ENCODE assay signal across 17 cellular contexts in genomic region chr3:188316723-188317070, GRCh38.
DNase-seq lines count a peak whose midpoint lies in the region; ATAC-seq and TF ChIP-seq lines count a peak whose summit lies in the region.
"Had no signal": no experiment of that assay in that cellular context is flagged by ENCODE, and none has a peak within 500 bp of the region (broad histone marks: within the 10 kb centered on the region; RNA-seq: fewer than 3 reads in every experiment).

No MANE protein-coding gene starts in this region.

- H3K4me3 ChIP-seq in gastrocnemius medialis = no peak overlapping the region
- H3K4me3 ChIP-seq: hepatocyte, K562 had no signal

- no peaks in the 10 kb centered on the region for H3K36me3 ChIP-seq in gastrocnemius medialis

- H3K9me3 Mint-ChIP-seq in activated CD4-positive, alpha-beta T cell treated with anti-CD3 and anti-CD28 coated beads for 36 hours (ENCODE audit: low read depth) = peaks cover 2% of the 10 kb centered on the region
- no peaks in the 10 kb centered on the region for H3K9me3 Mint-ChIP-seq in activated B cell treated with CpG ODN at 0.5 μM for 24 hours
- H3K9me3 Mint-ChIP-seq: T-helper 1 cell treated with Interleukin-12 subunit alpha and Interleukin-12 subunit beta and Interleukin-4 antibody, amounts not matched to agents 30 μg/mL and 1 μg/mL, for 36 hours had no signal

- peak overlapping the region; percentile 40 to 56 (median 54) for H3K27ac ChIP-seq in gastrocnemius medialis
- H3K27ac ChIP-seq: 22Rv1, hepatocyte had no signal

- TF ChIP-seq POLR2A in gastrocnemius medialis (IDR thresholded peaks at IDR 0.05) = no peak

- peaks cover 3% of the 10 kb centered on the region for H3K27me3 Mint-ChIP-seq in activated CD4-positive, alpha-beta T cell treated with anti-CD3 and anti-CD28 coated beads for 36 hours
- no peaks in the 10 kb centered on the region for H3K27me3 Mint-ChIP-seq in activated B cell treated with CpG ODN at 0.5 μM for 24 hours
- H3K27me3 Mint-ChIP-seq: activated naive CD4-positive, alpha-beta T cell treated with anti-CD3 and anti-CD28 coated beads, Interleukin-2, amount 10 ng/mL, durations not matched to agents 7 days and 5 days had no signal

- in situ Hi-C loops in gastrocnemius medialis (cut with MboI; ENCODE audit: low sequenced_read_pairs in 4 of 4) = no loop called here

- ATAC-seq in activated CD4-positive, alpha-beta T cell treated with anti-CD3 and anti-CD28 coated beads for 36 hours = peak; percentile 58
- no peak for ATAC-seq in activated B cell treated with CpG ODN at 0.5 μM for 24 hours (ENCODE audit: low read depth)
- ATAC-seq in left cardiac atrium = peak; percentile 25 to 27
- peak; percentile 51 to 74 for ATAC-seq in gastrocnemius medialis
- ATAC-seq in HG03135 (IDR thresholded peaks at IDR 0.05; ENCODE audit: unreplicated experiment) = no peak
- ATAC-seq in GM19328 (IDR thresholded peaks at IDR 0.05; ENCODE audit: unreplicated experiment) = no peak
- ATAC-seq: K562 had no signal

- H3K4me1 Mint-ChIP-seq in activated CD4-positive, alpha-beta T cell treated with anti-CD3 and anti-CD28 coated beads for 36 hours = peaks cover 29% of the 10 kb centered on the region
- H3K4me1 Mint-ChIP-seq in activated B cell treated with CpG ODN at 0.5 μM for 24 hours = peaks cover 24% of the 10 kb centered on the region

- TF ChIP-seq CTCF in activated B cell treated with CpG ODN at 0.5 μM for 24 hours (IDR thresholded peaks at IDR 0.05) (no peak), gastrocnemius medialis (IDR thresholded peaks at IDR 0.05 in 4 of 5, conservative IDR thresholded peaks at IDR 0.05 in 1 of 5) (no peak)

- peak overlapping the region; percentile 39 for H3K27ac Mint-ChIP-seq in activated CD4-positive, alpha-beta T cell treated with anti-CD3 and anti-CD28 coated beads for 36 hours
- H3K27ac Mint-ChIP-seq in activated B cell treated with CpG ODN at 0.5 μM for 24 hours = peak overlapping the region; percentile 3
- H3K27ac Mint-ChIP-seq: activated naive CD4-positive, alpha-beta T cell treated with anti-CD3 and anti-CD28 coated beads, Interleukin-2, amount 10 ng/mL, durations not matched to agents 7 days and 5 days; T-helper 1 cell treated with Interleukin-12 subunit alpha and Interleukin-12 subunit beta and Interleukin-4 antibody, amounts not matched to agents 30 μg/mL and 1 μg/mL, for 36 hours had no signal

- intact Hi-C loops in activated CD4-positive, alpha-beta T cell treated with anti-CD3 and anti-CD28 coated beads for 36 hours (cut with DNase I, micrococcal nuclease) = no loop called here
- intact Hi-C loops in activated B cell treated with CpG ODN at 0.5 μM for 24 hours (cut with micrococcal nuclease) (no loop called here), left cardiac atrium (cut with DNase I) (no loop called here), gastrocnemius medialis (cut with DNase I; ENCODE audit: low total_unique reads) (no loop called here)

- peaks cover 6% of the 10 kb centered on the region for H3K36me3 Mint-ChIP-seq in activated CD4-positive, alpha-beta T cell treated with anti-CD3 and anti-CD28 coated beads for 36 hours (ENCODE audit: low read depth)
- no peaks in the 10 kb centered on the region for H3K36me3 Mint-ChIP-seq in activated B cell treated with CpG ODN at 0.5 μM for 24 hours (ENCODE audit: low read depth)

- peaks cover 9 to 25% of the 10 kb centered on the region in 2 donors for H3K4me1 ChIP-seq in gastrocnemius medialis

- H3K27me3 ChIP-seq in gastrocnemius medialis = no peaks in the 10 kb centered on the region
- H3K27me3 ChIP-seq: hepatocyte had no signal

- no peaks in the 10 kb centered on the region for H3K9me3 ChIP-seq in gastrocnemius medialis

- H3K4me3 Mint-ChIP-seq in activated CD4-positive, alpha-beta T cell treated with anti-CD3 and anti-CD28 coated beads for 36 hours = no peak overlapping the region
- no peak overlapping the region for H3K4me3 Mint-ChIP-seq in activated B cell treated with CpG ODN at 0.5 μM for 24 hours
- H3K4me3 Mint-ChIP-seq: activated naive CD4-positive, alpha-beta T cell treated with anti-CD3 and anti-CD28 coated beads, Interleukin-2, amount 10 ng/mL, durations not matched to agents 7 days and 5 days; T-helper 1 cell treated with Interleukin-12 subunit alpha and Interleukin-12 subunit beta and Interleukin-4 antibody, amounts not matched to agents 30 μg/mL and 1 μg/mL, for 36 hours had no signal

- CTCF ChIA-PET in activated CD4-positive, alpha-beta T cell treated with anti-CD3 and anti-CD28 coated beads for 36 hours (lab: Charles Lee) = interaction anchor here (0.7 to 1.7 kb wide), 2 partner anchors 11 to 18 kb away, joined by 3 read pairs; no protein-coding TSS in a partner anchor
- CTCF ChIA-PET in activated B cell treated with CpG ODN at 0.5 μM for 24 hours (lab: Charles Lee) = no interaction called here

- no peak for DNase-seq in activated CD4-positive, alpha-beta T cell treated with anti-CD3 and anti-CD28 coated beads for 36 hours
- DNase-seq in activated CD4-positive, alpha-beta T cell treated with anti-CD3 and anti-CD28 coated beads for 1 hour = no peak
- DNase-seq in activated B cell treated with CpG ODN at 0.5 μM for 24 hours = no peak
- no peak for DNase-seq in left cardiac atrium
- no peak for DNase-seq in gastrocnemius medialis
- no peak for DNase-seq in DMS114 treated with DMSO at 0.1 percent for 48 hours (lab: John Stamatoyannopoulos, UW; ENCODE audit: unreplicated experiment)
- DNase-seq: activated CD4-positive, CD25-positive, alpha-beta regulatory T cell; activated naive CD4-positive, alpha-beta T cell treated with anti-CD3 and anti-CD28 coated beads, Interleukin-2, amount 10 ng/mL, durations not matched to agents 7 days and 5 days; DMS79 treated with DMSO at 0.1 percent for 48 hours; NCI-H1092 treated with DMSO at 0.1 percent for 48 hours; NCI-H2171 had no signal

- POLR2A ChIA-PET in activated CD4-positive, alpha-beta T cell treated with anti-CD3 and anti-CD28 coated beads for 36 hours (lab: Charles Lee) = interaction anchor here (0.6 to 1.2 kb wide), 4 partner anchors 22 to 578 kb away, joined by 3 read pairs; no protein-coding TSS in a partner anchor
- POLR2A ChIA-PET in activated B cell treated with CpG ODN at 0.5 μM for 24 hours (lab: Charles Lee) = interaction anchor here (0.8 to 1.5 kb wide), 2 partner anchors 46 to 573 kb away, joined by 3 read pairs; no protein-coding TSS in a partner anchor

Comparison
In these comparisons a context has a peak if more than half of its experiments do, and no peak if none do; other contexts are left out.
1. ATAC-seq: peak in activated CD4-positive, alpha-beta T cell treated with anti-CD3 and anti-CD28 coated beads for 36 hours (single experiment), left cardiac atrium (2 of 2) and gastrocnemius medialis (2 of 2); none in activated B cell treated with CpG ODN at 0.5 μM for 24 hours (single experiment), HG03135 (single experiment) and GM19328 (single experiment).